Comparison of ENCODE assay signal across 8 cellular contexts in genomic region chr10:131641231-131641630, GRCh38.
A peak's percentile ranks its signal among the peaks of the same experiment; 100 is the strongest.
DNase-seq lines count a peak whose midpoint lies in the region; ATAC-seq and TF ChIP-seq lines count a peak whose summit lies in the region.

No MANE protein-coding gene starts in this region.

- WGBS in tibial nerve, 2 donors = 61 to 69% methylated on average over 4 of the region's 4 CpGs

- peaks cover 13% of the 10 kb centered on the region for H3K9me3 Mint-ChIP-seq in activated naive CD8-positive, alpha-beta T cell treated with anti-CD3 and anti-CD28 coated beads for 36 hours

- peak overlapping the region; percentile 17 for H3K27ac Mint-ChIP-seq in activated naive CD8-positive, alpha-beta T cell treated with anti-CD3 and anti-CD28 coated beads for 36 hours

- H3K27me3 Mint-ChIP-seq in activated naive CD8-positive, alpha-beta T cell treated with anti-CD3 and anti-CD28 coated beads for 36 hours = no peaks in the 10 kb centered on the region

- H3K27ac ChIP-seq in tibial nerve = no peak overlapping the region

- H3K4me1 ChIP-seq in tibial nerve = peaks cover 0 to 9% (median 0%) of the 10 kb centered on the region in 4 donors

- no peak for TF ChIP-seq POLR2A in tibial nerve (IDR thresholded peaks at IDR 0.05)

- ATAC-seq in GM19372 (IDR thresholded peaks at IDR 0.05; ENCODE audit: low read depth, unreplicated experiment) (peak; percentile 98), HG03095 (IDR thresholded peaks at IDR 0.05; ENCODE audit: unreplicated experiment) (peak; percentile 99)

- TF ChIP-seq CTCF in GM13976 (IDR thresholded peaks at IDR 0.05; ENCODE audit: borderline replicate concordance, control extremely low read depth, extremely low read depth, insufficient read depth, missing control alignments) (no peak), tibial nerve (IDR thresholded peaks at IDR 0.05) (no peak)

- in situ Hi-C loops in GM13976 (cut with MboI; ENCODE audit: low sequenced_read_pairs, unreplicated experiment) = no loop called here

- DNase-seq in GM13976 (ENCODE audit: low spot score) (peak; percentile 82), COLO829 (ENCODE audit: low spot score) (no peak), SW 1271 (lab: John Stamatoyannopoulos, UW) (no peak), tibial nerve (ENCODE audit: low spot score in 2 of 2) (no peak)
- peak; percentile 33 for DNase-seq in activated naive CD8-positive, alpha-beta T cell treated with anti-CD3 and anti-CD28 coated beads for 36 hours
- DNase-seq in activated CD4-positive, CD25-positive, alpha-beta regulatory T cell (lab: John Stamatoyannopoulos, UW) = no peak

- H3K27me3 ChIP-seq in tibial nerve = no peaks in the 10 kb centered on the region

- TF ChIP-seq EP300 in tibial nerve (IDR thresholded peaks at IDR 0.05) = no peak

- no peak overlapping the region for H3K4me3 Mint-ChIP-seq in activated naive CD8-positive, alpha-beta T cell treated with anti-CD3 and anti-CD28 coated beads for 36 hours

- peaks cover 0 to 34% (median 9%) of the 10 kb centered on the region in 4 donors for H3K9me3 ChIP-seq in tibial nerve

- no peak overlapping the region for H3K4me3 ChIP-seq in tibial nerve

- peaks cover 5% of the 10 kb centered on the region for H3K4me1 Mint-ChIP-seq in activated naive CD8-positive, alpha-beta T cell treated with anti-CD3 and anti-CD28 coated beads for 36 hours

- no peaks in the 10 kb centered on the region for H3K36me3 Mint-ChIP-seq in activated naive CD8-positive, alpha-beta T cell treated with anti-CD3 and anti-CD28 coated beads for 36 hours

- no peaks in the 10 kb centered on the region for H3K36me3 ChIP-seq in tibial nerve

Comparison
In these comparisons a context has a peak if more than half of its experiments do, and no peak if none do; other contexts are left out.
1. DNase-seq: peak in GM13976 (single experiment) and activated naive CD8-positive, alpha-beta T cell treated with anti-CD3 and anti-CD28 coated beads for 36 hours (single experiment); none in COLO829 (single experiment), activated CD4-positive, CD25-positive, alpha-beta regulatory T cell (0 of 4), SW 1271 (0 of 2) and tibial nerve (0 of 2).